In genomic region chr3:8644748-8645390, GRCh38 we compare ENCODE assay signal across 22 cellular contexts. TPM values are rescaled to one million over a fixed set of nuclear protein-coding genes. Genes with fewer than 3 reads are reported as not detected.
"Had no signal": no experiment of that assay in that cellular context is flagged by ENCODE, and none has a peak within 500 bp of the region (broad histone marks: within the 10 kb centered on the region; RNA-seq: fewer than 3 reads in every experiment).

Gene SSUH2, minus strand, starts transcription at chr3:8644798. Its CDS starts 40 bp downstream, at chr3:8644758.

- H3K9me3 Mint-ChIP-seq: nephron progenitor cell had no signal

- H3K4me1 Mint-ChIP-seq: naive thymus-derived CD4-positive, alpha-beta T cell had no signal

- H3K4me1 ChIP-seq: colonic mucosa, suprapubic skin, tibial artery, upper lobe of left lung, vagina had no signal

- DNase-seq: colonic mucosa; dermis blood vessel endothelial cell; foreskin melanocyte; head of caudate nucleus; hippocampal formation; kidney glomerular epithelial cell; mesendoderm; naive thymus-derived CD4-positive, alpha-beta T cell; nephron progenitor cell; right cardiac atrium; stimulated activated CD4-positive, alpha-beta T cell treated with anti-CD3 and anti-CD28 coated beads, Interleukin-2, amount 100 ng/mL, for 24 hours; stimulated activated naive CD8-positive, alpha-beta T cell treated with anti-CD3 and anti-CD28 coated beads, Interleukin-15, Interleukin-2, amounts not matched to agents 100 U/mL and 50 U/mL, for 24 hours; upper lobe of left lung had no signal

- H3K27ac Mint-ChIP-seq: naive thymus-derived CD4-positive, alpha-beta T cell; nephron progenitor cell; progenitor cell of endocrine pancreas had no signal

- ATAC-seq: naive thymus-derived CD4-positive, alpha-beta T cell; right cardiac atrium; stimulated activated naive CD8-positive, alpha-beta T cell treated with anti-CD3 and anti-CD28 coated beads, Interleukin-15, Interleukin-2, amounts not matched to agents 100 U/mL and 50 U/mL, for 24 hours had no signal

- H3K4me3 ChIP-seq: colonic mucosa, suprapubic skin, tibial artery, upper lobe of left lung, vagina had no signal

- H3K4me3 Mint-ChIP-seq: naive thymus-derived CD4-positive, alpha-beta T cell; nephron progenitor cell had no signal

- H3K36me3 ChIP-seq: colonic mucosa, suprapubic skin, tibial artery, upper lobe of left lung, vagina had no signal

- H3K36me3 Mint-ChIP-seq: naive thymus-derived CD4-positive, alpha-beta T cell had no signal

- H3K27ac ChIP-seq: colonic mucosa, suprapubic skin, tibial artery, upper lobe of left lung, vagina had no signal

- H3K9me3 ChIP-seq: colonic mucosa, suprapubic skin, tibial artery, upper lobe of left lung, vagina had no signal

- FAIRE-seq: islet of Langerhans had no signal

- H3K27me3 ChIP-seq: colonic mucosa, tibial artery, upper lobe of left lung, vagina had no signal

RNA-seq across cellular contexts. Expression of gene SSUH2, which starts in this region (rescaled TPM):
- total RNA-seq: dermis blood vessel endothelial cell; epithelial cell of proximal tubule; lung microvascular endothelial cell; mononuclear cell; naive thymus-derived CD4-positive, alpha-beta T cell; osteocyte; vagina had no signal
- polyA plus RNA-seq: naive thymus-derived CD4-positive, alpha-beta T cell had no signal
